ENCODE assay signal across 4 cellular contexts in the genomic region with DNA sequence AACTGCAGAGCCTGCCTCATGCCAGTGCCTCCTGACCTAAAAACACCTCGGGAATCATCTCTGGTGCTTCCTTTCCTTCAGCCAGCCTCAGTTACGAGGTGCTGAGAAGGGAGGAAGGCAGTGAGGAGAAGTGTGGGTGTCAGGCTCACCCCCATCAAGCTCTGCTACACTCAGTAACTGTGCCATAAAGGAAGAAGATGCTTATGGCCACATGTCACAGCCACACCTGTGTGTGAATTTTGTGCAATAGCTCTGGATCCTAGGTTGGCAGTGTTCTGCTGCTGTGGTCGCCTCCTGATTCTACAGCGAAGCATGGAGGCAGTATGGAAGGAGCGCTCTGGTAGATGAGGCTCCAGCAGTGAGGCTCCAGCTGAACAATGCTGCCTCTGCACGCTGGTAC. TPM values are rescaled to one million over a fixed set of nuclear protein-coding genes. Genes with fewer than 3 reads are reported as not detected.
"Had no signal": no experiment of that assay in that cellular context is flagged by ENCODE, and none has a peak within 500 bp of the region (broad histone marks: within the 10 kb centered on the region; RNA-seq: fewer than 3 reads in every experiment).

No MANE protein-coding gene starts in this region.

RNA-seq across cellular contexts. Expression of gene LRRC61, which starts 34.3 kb away (rescaled TPM):
- total RNA-seq: myocyte had no signal

RNA-seq across cellular contexts. Expression of gene RARRES2, which starts 52.6 kb away (rescaled TPM):
- total RNA-seq: mononuclear cell had no signal
- polyA plus RNA-seq: immature natural killer cell, keratinocyte had no signal
